ENCODE assay signal across 26 cellular contexts in genomic region chr10:129546106-129546505, GRCh38.
"Had no signal": no experiment of that assay in that cellular context is flagged by ENCODE, and none has a peak within 500 bp of the region (broad histone marks: within the 10 kb centered on the region; RNA-seq: fewer than 3 reads in every experiment).

No MANE protein-coding gene starts in this region.

- H3K36me3 Mint-ChIP-seq: brain had no signal

- ATAC-seq: activated CD8-positive, alpha-beta T cell treated with anti-CD3 and anti-CD28 coated beads, Interleukin-2, amount 10 ng/mL, durations not matched to agents 7 days and 5 days; SK-N-SH treated with all-trans-retinoic acid at 6 μM for 48 hours had no signal

- H3K4me3 ChIP-seq: SJSA1 had no signal

- DNase-seq: activated CD4-positive, alpha-beta T cell treated with anti-CD3 and anti-CD28 coated beads for 4 hours; activated CD8-positive, alpha-beta T cell treated with anti-CD3 and anti-CD28 coated beads, Interleukin-2, amount 10 ng/mL, durations not matched to agents 7 days and 5 days; activated effector memory CD4-positive, alpha-beta T cell treated with Interleukin-2 at 50 U/mL for 16 hours; activated naive CD4-positive, alpha-beta T cell; activated T-cell treated with anti-CD3 and anti-CD28 coated beads, Interleukin-2, amount 50 U/mL, for 24 hours; amygdala; Karpas-422; MM.1S; NCI-H1105; NCI-H1436; NCI-H1694 treated with DMSO at 0.1 percent for 48 hours; NCI-H2029 treated with DMSO at 0.1 percent for 48 hours; NCI-H345; NCI-H510A; NCI-H526 treated with DMSO at 0.1 percent for 48 hours; PC-3; SHP77; SW 1271 had no signal

- H3K4me3 Mint-ChIP-seq: activated CD8-positive, alpha-beta T cell treated with anti-CD3 and anti-CD28 coated beads, Interleukin-2, amount 10 ng/mL, durations not matched to agents 7 days and 5 days; activated naive CD8-positive, alpha-beta T cell; activated T-cell treated with anti-CD3 and anti-CD28 coated beads, Interleukin-2, amount 50 U/mL, for 24 hours; activated T-helper 1 cell treated with anti-CD3 and anti-CD28 coated beads, Interleukin-12 subunit alpha, Interleukin-12 subunit beta, Interleukin-2, Interleukin-4 antibody, amounts not matched to agents 30 ng/mL and 10 ng/mL and 1 ng/mL, durations not matched to agents 14 hours and 24 hours and 36 hours; brain; central memory CD8-positive, alpha-beta T cell had no signal

- H3K4me1 ChIP-seq: SJSA1 had no signal

- H3K9me3 ChIP-seq: SJSA1 had no signal

- H3K9me3 Mint-ChIP-seq: activated T-cell treated with anti-CD3 and anti-CD28 coated beads, Interleukin-2, amount 50 U/mL, for 24 hours; activated T-helper 1 cell treated with anti-CD3 and anti-CD28 coated beads, Interleukin-12 subunit alpha, Interleukin-12 subunit beta, Interleukin-2, Interleukin-4 antibody, amounts not matched to agents 30 ng/mL and 10 ng/mL and 1 ng/mL, durations not matched to agents 14 hours and 24 hours and 36 hours; brain; central memory CD8-positive, alpha-beta T cell had no signal

- H3K27me3 Mint-ChIP-seq: activated naive CD8-positive, alpha-beta T cell; activated T-cell treated with anti-CD3 and anti-CD28 coated beads, Interleukin-2, amount 50 U/mL, for 24 hours; central memory CD8-positive, alpha-beta T cell had no signal

- FAIRE-seq: astrocyte, RCC 7860 had no signal

- H3K36me3 ChIP-seq: SJSA1 had no signal

- H3K27ac Mint-ChIP-seq: activated CD8-positive, alpha-beta T cell treated with anti-CD3 and anti-CD28 coated beads, Interleukin-2, amount 10 ng/mL, durations not matched to agents 7 days and 5 days; activated naive CD8-positive, alpha-beta T cell; activated T-cell treated with anti-CD3 and anti-CD28 coated beads, Interleukin-2, amount 50 U/mL, for 24 hours; activated T-helper 1 cell treated with anti-CD3 and anti-CD28 coated beads, Interleukin-12 subunit alpha, Interleukin-12 subunit beta, Interleukin-2, Interleukin-4 antibody, amounts not matched to agents 30 ng/mL and 10 ng/mL and 1 ng/mL, durations not matched to agents 14 hours and 24 hours and 36 hours; brain had no signal

- H3K27ac ChIP-seq: SJSA1 had no signal

- H3K27me3 ChIP-seq: SJSA1 had no signal
